Comparison of ENCODE assay signal across 9 cellular contexts in genomic region chr2:102436284-102436683, GRCh38. TPM values are rescaled to one million over a fixed set of nuclear protein-coding genes. Genes with fewer than 3 reads are reported as not detected.
DNase-seq lines count a peak whose midpoint lies in the region; ATAC-seq and TF ChIP-seq lines count a peak whose summit lies in the region.
"Had no signal": no experiment of that assay in that cellular context is flagged by ENCODE, and none has a peak within 500 bp of the region (broad histone marks: within the 10 kb centered on the region; RNA-seq: fewer than 3 reads in every experiment).

No MANE protein-coding gene starts in this region.

- H3K27ac ChIP-seq in upper lobe of right lung, result no peak overlapping the region
- H3K27ac ChIP-seq: VCaP had no signal

- H3K27me3 Mint-ChIP-seq in activated T-helper 17 cell treated with anti-CD3 and anti-CD28 coated beads, Interleukin-2, amount 50 U/mL, for 72 hours, result no peaks in the 10 kb centered on the region

- no peaks in the 10 kb centered on the region for H3K9me3 ChIP-seq in upper lobe of right lung

- H3K27me3 ChIP-seq in kidney epithelial cell (ENCODE audit: control insufficient read depth, insufficient read depth, low read length) (no peaks in the 10 kb centered on the region), upper lobe of right lung (no peaks in the 10 kb centered on the region)

- no peak for TF ChIP-seq CTCF in kidney epithelial cell (IDR thresholded peaks at IDR 0.05; ENCODE audit: insufficient read depth, low read length, poor library complexity, severe bottlenecking)
- no peak for TF ChIP-seq CTCF in upper lobe of right lung (IDR thresholded peaks at IDR 0.05)

- peaks cover 5% of the 10 kb centered on the region for H3K36me3 Mint-ChIP-seq in activated T-helper 17 cell treated with anti-CD3 and anti-CD28 coated beads, Interleukin-2, amount 50 U/mL, for 72 hours (ENCODE audit: low read depth)

- intact Hi-C loops in upper lobe of right lung (cut with DNase I), result no loop called here

- peaks cover 21% of the 10 kb centered on the region for H3K4me1 Mint-ChIP-seq in activated T-helper 17 cell treated with anti-CD3 and anti-CD28 coated beads, Interleukin-2, amount 50 U/mL, for 72 hours

- peak overlapping the region; percentile 31 for H3K4me3 Mint-ChIP-seq in activated T-helper 17 cell treated with anti-CD3 and anti-CD28 coated beads, Interleukin-2, amount 50 U/mL, for 72 hours

- peak overlapping the region; percentile 8 for H3K27ac Mint-ChIP-seq in activated T-helper 17 cell treated with anti-CD3 and anti-CD28 coated beads, Interleukin-2, amount 50 U/mL, for 72 hours

- no peaks in the 10 kb centered on the region for H3K4me1 ChIP-seq in upper lobe of right lung

- no peaks in the 10 kb centered on the region for H3K9me3 Mint-ChIP-seq in activated T-helper 17 cell treated with anti-CD3 and anti-CD28 coated beads, Interleukin-2, amount 50 U/mL, for 72 hours

- peak; percentile 27 for ATAC-seq in activated T-helper 17 cell treated with anti-CD3 and anti-CD28 coated beads, Interleukin-2, amount 50 U/mL, for 72 hours (replicated peaks)
- ATAC-seq in upper lobe of right lung, result peak; percentile 33

- DNase-seq in stimulated activated naive CD4-positive, alpha-beta T cell treated with Interleukin-2 at 50 U/mL for 16 hours (lab: John Stamatoyannopoulos, UW), result peak; percentile 15
- DNase-seq in stimulated activated naive CD4-positive, alpha-beta T cell (lab: John Stamatoyannopoulos, UW), result no peak
- DNase-seq in kidney epithelial cell (ENCODE audit: low read depth), result peak; percentile 61
- DNase-seq in upper lobe of right lung, result no peak
- DNase-seq in NCI-H524 treated with DMSO at 0.1 percent for 48 hours (lab: John Stamatoyannopoulos, UW), result no peak
- DNase-seq in activated CD8-positive, alpha-beta memory T cell treated with anti-CD3 and anti-CD28 coated beads, Interleukin-2, amount 50 U/mL, for 4 hours, result no peak
- no peak for DNase-seq in KG1 (lab: John Stamatoyannopoulos, UW)

- H3K4me3 ChIP-seq in kidney epithelial cell (ENCODE audit: low read depth, low read length) (no peak overlapping the region), upper lobe of right lung (no peak overlapping the region)

- H3K36me3 ChIP-seq in kidney epithelial cell (ENCODE audit: control insufficient read depth, insufficient read depth, low read length) (no peaks in the 10 kb centered on the region), upper lobe of right lung (no peaks in the 10 kb centered on the region)

RNA-seq across cellular contexts. Expression of gene IL18RAP, which starts 13.3 kb away (rescaled TPM):
- total RNA-seq in activated T-helper 17 cell treated with anti-CD3 and anti-CD28 coated beads, Interleukin-2, amount 50 U/mL, for 72 hours, result 1 to 10 TPM; 3.7 to 5.6 TPM
- 0.07 TPM in 1 of 2 replicates, not detected in the other for total RNA-seq in kidney epithelial cell
- total RNA-seq in upper lobe of right lung, result 4.9 TPM

RNA-seq across cellular contexts. Expression of gene SLC9A4, which starts 36.7 kb away (rescaled TPM):
- under 1 TPM; 0.11 TPM for total RNA-seq in activated T-helper 17 cell treated with anti-CD3 and anti-CD28 coated beads, Interleukin-2, amount 50 U/mL, for 72 hours
- total RNA-seq in kidney epithelial cell (2.2 and 3.2 TPM in 2 replicates), upper lobe of right lung (not detected)

Comparison
In these comparisons a context has a peak if more than half of its experiments do, and no peak if none do; other contexts are left out.
1. DNase-seq: peak in stimulated activated naive CD4-positive, alpha-beta T cell treated with Interleukin-2 at 50 U/mL for 16 hours (single experiment) and kidney epithelial cell (single experiment); none in stimulated activated naive CD4-positive, alpha-beta T cell (0 of 6), upper lobe of right lung (single experiment), NCI-H524 treated with DMSO at 0.1 percent for 48 hours (single experiment), activated CD8-positive, alpha-beta memory T cell treated with anti-CD3 and anti-CD28 coated beads, Interleukin-2, amount 50 U/mL, for 4 hours (single experiment) and KG1 (single experiment).